ENCODE assay signal across 17 cellular contexts in genomic region chr6:36733300-36733699, GRCh38. TPM values are rescaled to one million over a fixed set of nuclear protein-coding genes. Genes with fewer than 3 reads are reported as not detected.
DNase-seq lines count a peak whose midpoint lies in the region; ATAC-seq and TF ChIP-seq lines count a peak whose summit lies in the region.
"Had no signal": no experiment of that assay in that cellular context is flagged by ENCODE, and none has a peak within 500 bp of the region (broad histone marks: within the 10 kb centered on the region; RNA-seq: fewer than 3 reads in every experiment).

No MANE protein-coding gene starts in this region.

- H3K9me3 Mint-ChIP-seq in activated CD4-positive, alpha-beta T cell treated with anti-CD3 and anti-CD28 coated beads, Interleukin-2, amount 10 ng/mL, durations not matched to agents 7 days and 5 days: no peaks in the 10 kb centered on the region
- no peaks in the 10 kb centered on the region for H3K9me3 Mint-ChIP-seq in activated CD4-positive, alpha-beta T cell treated with anti-CD3 and anti-CD28 coated beads for 36 hours (ENCODE audit: low read depth)
- no peaks in the 10 kb centered on the region for H3K9me3 Mint-ChIP-seq in chondrocyte (ENCODE audit: low read depth)
- no peaks in the 10 kb centered on the region for H3K9me3 Mint-ChIP-seq in stimulated activated memory B cell treated with anti-CD40 and anti-IgM and Interleukin-4, amounts not matched to agents 10 μg/mL and 1 μg/mL and 100 μg/mL, for 72 hours
- H3K9me3 Mint-ChIP-seq: IgD-negative memory B cell had no signal

- POLR2A ChIA-PET in activated CD4-positive, alpha-beta T cell treated with anti-CD3 and anti-CD28 coated beads, Interleukin-2, amount 10 ng/mL, durations not matched to agents 7 days and 5 days (lab: Charles Lee): no interaction called here
- POLR2A ChIA-PET in activated CD4-positive, alpha-beta T cell treated with anti-CD3 and anti-CD28 coated beads for 36 hours (lab: Charles Lee): interaction anchor here (0.7 kb wide), 1 partner anchor 103 kb away, joined by 3 read pairs; no protein-coding TSS in a partner anchor

- H3K4me1 Mint-ChIP-seq in activated CD4-positive, alpha-beta T cell treated with anti-CD3 and anti-CD28 coated beads, Interleukin-2, amount 10 ng/mL, durations not matched to agents 7 days and 5 days: peaks cover 23% of the 10 kb centered on the region
- peaks cover 21% of the 10 kb centered on the region for H3K4me1 Mint-ChIP-seq in activated CD4-positive, alpha-beta T cell treated with anti-CD3 and anti-CD28 coated beads for 36 hours
- H3K4me1 Mint-ChIP-seq in chondrocyte (ENCODE audit: low read depth) (peaks cover 24% of the 10 kb centered on the region), T-helper 17 cell (peaks cover 11% of the 10 kb centered on the region)
- peaks cover 55% of the 10 kb centered on the region for H3K4me1 Mint-ChIP-seq in stimulated activated memory B cell treated with anti-CD40 and anti-IgM and Interleukin-4, amounts not matched to agents 10 μg/mL and 1 μg/mL and 100 μg/mL, for 72 hours

- no peak for ATAC-seq in activated CD4-positive, alpha-beta T cell treated with anti-CD3 and anti-CD28 coated beads for 36 hours
- no peak for ATAC-seq in stimulated activated memory B cell treated with anti-CD40 and anti-IgM and Interleukin-4, amounts not matched to agents 10 μg/mL and 1 μg/mL and 100 μg/mL, for 72 hours
- ATAC-seq in T-helper 17 cell: no peak

- intact Hi-C loops in activated CD4-positive, alpha-beta T cell treated with anti-CD3 and anti-CD28 coated beads for 36 hours (cut with DNase I, micrococcal nuclease): no loop called here

- TF ChIP-seq CTCF in chondrocyte (IDR thresholded peaks at IDR 0.05): no peak

- DNase-seq in activated CD4-positive, alpha-beta T cell treated with anti-CD3 and anti-CD28 coated beads, Interleukin-2, amount 10 ng/mL, durations not matched to agents 7 days and 5 days: no peak
- DNase-seq in activated CD4-positive, alpha-beta T cell treated with anti-CD3 and anti-CD28 coated beads for 36 hours: no peak
- DNase-seq in chondrocyte (ENCODE audit: low spot score) (peak; percentile 29), T-helper 17 cell (no peak), NCI-H1694 treated with DMSO at 0.1 percent for 48 hours (lab: John Stamatoyannopoulos, UW) (no peak)
- DNase-seq: 8988T, DMS79, NCI-H1105, NCI-H146, NCI-H2029 treated with DMSO at 0.1 percent for 48 hours, NCI-H226, NCI-H524, NCI-H774 had no signal

- no peaks in the 10 kb centered on the region for H4K20me1 ChIP-seq in BLaER1 treated with 17β-estradiol and CSF1 and Interleukin-3, amounts not matched to agents 10 nM and 100 nM

- no peak overlapping the region for H3K4me3 ChIP-seq in BLaER1 treated with 17β-estradiol and CSF1 and Interleukin-3, amounts not matched to agents 10 nM and 100 nM
- H3K4me3 ChIP-seq: Peyer's patch had no signal

- CTCF ChIA-PET in activated CD4-positive, alpha-beta T cell treated with anti-CD3 and anti-CD28 coated beads, Interleukin-2, amount 10 ng/mL, durations not matched to agents 7 days and 5 days (lab: Charles Lee): interaction anchor here (0.5 to 1.7 kb wide), 5 partner anchors 18 to 101 kb away, joined by 3 to 5 read pairs (median 3); no protein-coding TSS in a partner anchor
- CTCF ChIA-PET in activated CD4-positive, alpha-beta T cell treated with anti-CD3 and anti-CD28 coated beads for 36 hours (lab: Charles Lee): interaction anchor here (0.7 to 1.1 kb wide), 4 partner anchors 8 to 115 kb away, joined by 3 to 5 read pairs (median 3); no protein-coding TSS in a partner anchor

- H3K9me3 ChIP-seq in BLaER1 treated with 17β-estradiol and CSF1 and Interleukin-3, amounts not matched to agents 10 nM and 100 nM (replicated peaks in 1 of 11): no peaks in the 10 kb centered on the region
- no peaks in the 10 kb centered on the region for H3K9me3 ChIP-seq in T-helper 17 cell (ENCODE audit: control insufficient read depth, low read length, poor library complexity, severe bottlenecking)
- H3K9me3 ChIP-seq: Peyer's patch had no signal

- no peaks in the 10 kb centered on the region for H3K36me3 ChIP-seq in BLaER1 treated with 17β-estradiol and CSF1 and Interleukin-3, amounts not matched to agents 10 nM and 100 nM
- H3K36me3 ChIP-seq: Peyer's patch had no signal

- no peaks in the 10 kb centered on the region for H3K36me3 Mint-ChIP-seq in activated CD4-positive, alpha-beta T cell treated with anti-CD3 and anti-CD28 coated beads, Interleukin-2, amount 10 ng/mL, durations not matched to agents 7 days and 5 days (ENCODE audit: low read depth)
- no peaks in the 10 kb centered on the region for H3K36me3 Mint-ChIP-seq in activated CD4-positive, alpha-beta T cell treated with anti-CD3 and anti-CD28 coated beads for 36 hours (ENCODE audit: low read depth)
- H3K36me3 Mint-ChIP-seq in chondrocyte (ENCODE audit: low read depth): no peaks in the 10 kb centered on the region
- no peaks in the 10 kb centered on the region for H3K36me3 Mint-ChIP-seq in stimulated activated memory B cell treated with anti-CD40 and anti-IgM and Interleukin-4, amounts not matched to agents 10 μg/mL and 1 μg/mL and 100 μg/mL, for 72 hours
- H3K36me3 Mint-ChIP-seq in T-helper 17 cell (ENCODE audit: low read depth): no peaks in the 10 kb centered on the region

- H3K4me2 ChIP-seq in BLaER1 treated with 17β-estradiol and CSF1 and Interleukin-3, amounts not matched to agents 10 nM and 100 nM: peak overlapping the region in 6 of 11 experiments; percentile 1 to 70 (median 24); a peak in 11 of 22 replicates

- no peak overlapping the region for H3K27ac ChIP-seq in BLaER1 treated with 17β-estradiol and CSF1 and Interleukin-3, amounts not matched to agents 10 nM and 100 nM
- H3K27ac ChIP-seq: Peyer's patch had no signal

- peaks cover 43 to 74% (median 64%) of the 10 kb centered on the region in 10 experiments for H3K4me1 ChIP-seq in BLaER1 treated with 17β-estradiol and CSF1 and Interleukin-3, amounts not matched to agents 10 nM and 100 nM

- peaks cover 0 to 4% (median 0%) of the 10 kb centered on the region in 11 experiments; a peak in 1 of 22 replicates for H3K27me3 ChIP-seq in BLaER1 treated with 17β-estradiol and CSF1 and Interleukin-3, amounts not matched to agents 10 nM and 100 nM
- H3K27me3 ChIP-seq: Peyer's patch had no signal

- no peak overlapping the region for H3K4me3 Mint-ChIP-seq in activated CD4-positive, alpha-beta T cell treated with anti-CD3 and anti-CD28 coated beads, Interleukin-2, amount 10 ng/mL, durations not matched to agents 7 days and 5 days
- H3K4me3 Mint-ChIP-seq in activated CD4-positive, alpha-beta T cell treated with anti-CD3 and anti-CD28 coated beads for 36 hours: no peak overlapping the region
- H3K4me3 Mint-ChIP-seq in chondrocyte (ENCODE audit: unreplicated experiment): no peak overlapping the region
- no peak overlapping the region for H3K4me3 Mint-ChIP-seq in stimulated activated memory B cell treated with anti-CD40 and anti-IgM and Interleukin-4, amounts not matched to agents 10 μg/mL and 1 μg/mL and 100 μg/mL, for 72 hours
- H3K4me3 Mint-ChIP-seq in T-helper 17 cell: no peak overlapping the region

- H3K27ac Mint-ChIP-seq in activated CD4-positive, alpha-beta T cell treated with anti-CD3 and anti-CD28 coated beads, Interleukin-2, amount 10 ng/mL, durations not matched to agents 7 days and 5 days: peak overlapping the region; percentile 61
- H3K27ac Mint-ChIP-seq in activated CD4-positive, alpha-beta T cell treated with anti-CD3 and anti-CD28 coated beads for 36 hours: no peak overlapping the region
- H3K27ac Mint-ChIP-seq in chondrocyte (ENCODE audit: unreplicated experiment) (no peak overlapping the region), T-helper 17 cell (no peak overlapping the region)
- peak overlapping the region; percentile 60 for H3K27ac Mint-ChIP-seq in stimulated activated memory B cell treated with anti-CD40 and anti-IgM and Interleukin-4, amounts not matched to agents 10 μg/mL and 1 μg/mL and 100 μg/mL, for 72 hours

- H3K9ac ChIP-seq in BLaER1 treated with 17β-estradiol and CSF1 and Interleukin-3, amounts not matched to agents 10 nM and 100 nM: no peak overlapping the region

- no peaks in the 10 kb centered on the region for H3K27me3 Mint-ChIP-seq in activated CD4-positive, alpha-beta T cell treated with anti-CD3 and anti-CD28 coated beads, Interleukin-2, amount 10 ng/mL, durations not matched to agents 7 days and 5 days
- peaks cover 2% of the 10 kb centered on the region for H3K27me3 Mint-ChIP-seq in activated CD4-positive, alpha-beta T cell treated with anti-CD3 and anti-CD28 coated beads for 36 hours
- H3K27me3 Mint-ChIP-seq in chondrocyte (ENCODE audit: low read depth) (no peaks in the 10 kb centered on the region), T-helper 17 cell (no peaks in the 10 kb centered on the region)
- H3K27me3 Mint-ChIP-seq in stimulated activated memory B cell treated with anti-CD40 and anti-IgM and Interleukin-4, amounts not matched to agents 10 μg/mL and 1 μg/mL and 100 μg/mL, for 72 hours: no peaks in the 10 kb centered on the region
- H3K27me3 Mint-ChIP-seq: IgD-negative memory B cell had no signal

RNA-seq across cellular contexts. Expression of gene RAB44, which starts 35.7 kb away (rescaled TPM):
- total RNA-seq in activated CD4-positive, alpha-beta T cell treated with anti-CD3 and anti-CD28 coated beads, Interleukin-2, amount 10 ng/mL, durations not matched to agents 7 days and 5 days: under 1 TPM; 0.08 to 0.15 TPM
- total RNA-seq in activated CD4-positive, alpha-beta T cell treated with anti-CD3 and anti-CD28 coated beads for 36 hours: under 1 TPM in 1 of 2 experiments, not detected in 1; 0.05 TPM
- not detected in 3 replicates for total RNA-seq in chondrocyte
- under 1 TPM; 0.21 to 0.77 TPM for total RNA-seq in T-helper 17 cell

RNA-seq across cellular contexts. Expression of gene CDKN1A, which starts 54.8 kb away (rescaled TPM):
- 10 to 100 TPM; 36.7 to 39.5 TPM for total RNA-seq in activated CD4-positive, alpha-beta T cell treated with anti-CD3 and anti-CD28 coated beads, Interleukin-2, amount 10 ng/mL, durations not matched to agents 7 days and 5 days
- total RNA-seq in activated CD4-positive, alpha-beta T cell treated with anti-CD3 and anti-CD28 coated beads for 36 hours: 10 to 100 TPM; 31.3 to 35.9 TPM
- total RNA-seq in chondrocyte (230 to 303 TPM (median 301 TPM) in 3 replicates), T-helper 17 cell (100 to 1,000 TPM; 180 to 255 TPM)

Comparison
In these comparisons a context has a peak if more than half of its experiments do, and no peak if none do; other contexts are left out.
1. H3K27ac Mint-ChIP-seq: peak in activated CD4-positive, alpha-beta T cell treated with anti-CD3 and anti-CD28 coated beads, Interleukin-2, amount 10 ng/mL, durations not matched to agents 7 days and 5 days (single experiment) and stimulated activated memory B cell treated with anti-CD40 and anti-IgM and Interleukin-4, amounts not matched to agents 10 μg/mL and 1 μg/mL and 100 μg/mL, for 72 hours (single experiment); none in activated CD4-positive, alpha-beta T cell treated with anti-CD3 and anti-CD28 coated beads for 36 hours (single experiment), chondrocyte (single experiment) and T-helper 17 cell (single experiment).